12 cellular contexts compared by ENCODE assay signal in genomic region chr14:105860615-105861580, GRCh38.
DNase-seq lines count a peak whose midpoint lies in the region; ATAC-seq, FAIRE-seq and TF ChIP-seq lines count a peak whose summit lies in the region.
"Had no signal": no experiment of that assay in that cellular context is flagged by ENCODE, and none has a peak within 500 bp of the region (broad histone marks: within the 10 kb centered on the region; RNA-seq: fewer than 3 reads in every experiment).

No MANE protein-coding gene starts in this region.

- TF ChIP-seq POLR2A in GM12892 (IDR thresholded peaks at IDR 0.05; ENCODE audit: low read depth, low read length) (peak; percentile 77), Peyer's patch (IDR thresholded peaks at IDR 0.05) (no peak)

- no peaks in the 10 kb centered on the region for H3K9me3 ChIP-seq in Peyer's patch
- H3K9me3 ChIP-seq: adrenal gland, prostate gland had no signal

- H2BK5ac ChIP-seq in mesendoderm (ENCODE audit: low read length): no peak overlapping the region

- H3K79me2 ChIP-seq in mesendoderm (ENCODE audit: control insufficient read depth, insufficient read depth, low read length): no peaks in the 10 kb centered on the region

- H3K4me1 ChIP-seq in Peyer's patch (no peaks in the 10 kb centered on the region), mesendoderm (ENCODE audit: control insufficient read depth, low read depth, low read length) (no peaks in the 10 kb centered on the region)
- H3K4me1 ChIP-seq: adrenal gland, prostate gland had no signal

- H3K4me3 Mint-ChIP-seq in stimulated activated effector memory CD8-positive, alpha-beta T cell treated with anti-CD3 and anti-CD28 coated beads, Interleukin-12 subunit alpha, Interleukin-12 subunit beta, amount 100 ng/mL, for 72 hours: peak overlapping the region; percentile 54

- peak overlapping the region; percentile 43 for H3K27ac Mint-ChIP-seq in stimulated activated effector memory CD8-positive, alpha-beta T cell treated with anti-CD3 and anti-CD28 coated beads, Interleukin-12 subunit alpha, Interleukin-12 subunit beta, amount 100 ng/mL, for 72 hours

- peak; percentile 64 for FAIRE-seq in GM12892 (lab: Jason Lieb, UNC)

- peaks cover 33% of the 10 kb centered on the region for H3K36me3 Mint-ChIP-seq in stimulated activated effector memory CD8-positive, alpha-beta T cell treated with anti-CD3 and anti-CD28 coated beads, Interleukin-12 subunit alpha, Interleukin-12 subunit beta, amount 100 ng/mL, for 72 hours
- H3K36me3 Mint-ChIP-seq: immature natural killer cell had no signal

- no peak overlapping the region for H3K56ac ChIP-seq in mesendoderm (ENCODE audit: low read length)

- no peak overlapping the region for H3K18ac ChIP-seq in mesendoderm (ENCODE audit: low read length)

- H3K9me3 Mint-ChIP-seq in stimulated activated effector memory CD8-positive, alpha-beta T cell treated with anti-CD3 and anti-CD28 coated beads, Interleukin-12 subunit alpha, Interleukin-12 subunit beta, amount 100 ng/mL, for 72 hours: no peaks in the 10 kb centered on the region

- H3K27ac ChIP-seq in Peyer's patch: peak overlapping the region in 2 of 4 donors; percentile 77 to 88
- H3K27ac ChIP-seq in coronary artery: no peak overlapping the region
- H3K27ac ChIP-seq in mesendoderm (ENCODE audit: low read depth, low read length): no peak overlapping the region
- H3K27ac ChIP-seq: adrenal gland, prostate gland had no signal

- peaks cover 20% of the 10 kb centered on the region for H3K4me1 Mint-ChIP-seq in stimulated activated effector memory CD8-positive, alpha-beta T cell treated with anti-CD3 and anti-CD28 coated beads, Interleukin-12 subunit alpha, Interleukin-12 subunit beta, amount 100 ng/mL, for 72 hours

- H4K5ac ChIP-seq in mesendoderm (ENCODE audit: low read length): no peak overlapping the region

- no peak overlapping the region for H2AK5ac ChIP-seq in mesendoderm (ENCODE audit: low read length)

- no peak overlapping the region for H3K4ac ChIP-seq in mesendoderm (ENCODE audit: low read depth, low read length)

- no peak overlapping the region for H3K4me2 ChIP-seq in mesendoderm (ENCODE audit: low read length)

- H2BK120ac ChIP-seq in mesendoderm (ENCODE audit: low read depth, low read length): no peak overlapping the region

- H3K9ac ChIP-seq in mesendoderm (ENCODE audit: low read length): no peak overlapping the region

- no CpG with 5 or more reads among the region's 22 CpGs for WGBS in mesendoderm (ENCODE audit: extremely low coverage, insufficient coverage, low lambda C conversion rate)

- H3K36me3 ChIP-seq in Peyer's patch: no peaks in the 10 kb centered on the region
- no peaks in the 10 kb centered on the region for H3K36me3 ChIP-seq in mesendoderm (ENCODE audit: control insufficient read depth, insufficient read depth, low read length)
- H3K36me3 ChIP-seq: adrenal gland, prostate gland had no signal

- H2BK15ac ChIP-seq in mesendoderm (replicated peaks; ENCODE audit: low read depth): no peak overlapping the region

- TF ChIP-seq CTCF in Peyer's patch (IDR thresholded peaks at IDR 0.05): no peak
- no peak for TF ChIP-seq CTCF in coronary artery (IDR thresholded peaks at IDR 0.05)

- no peak overlapping the region for H3K23ac ChIP-seq in mesendoderm (ENCODE audit: low read length)

- DNase-seq in GM12892 (ENCODE audit: insufficient read length) (no peak), Peyer's patch (peak; percentile 16 to 45 (median 26)), coronary artery (ENCODE audit: low spot score) (peak; percentile 47), mesendoderm (no peak), NCI-H1436 (lab: John Stamatoyannopoulos, UW) (no peak)
- DNase-seq in stimulated activated effector memory CD8-positive, alpha-beta T cell treated with anti-CD3 and anti-CD28 coated beads, Interleukin-12 subunit alpha, Interleukin-12 subunit beta, amount 100 ng/mL, for 72 hours (ENCODE audit: low spot score in 2 of 2): no peak
- DNase-seq: NCI-H510A had no signal

- ATAC-seq in stimulated activated effector memory CD8-positive, alpha-beta T cell treated with anti-CD3 and anti-CD28 coated beads, Interleukin-12 subunit alpha, Interleukin-12 subunit beta, amount 100 ng/mL, for 72 hours: no peak
- ATAC-seq in HG03571 (IDR thresholded peaks at IDR 0.05; ENCODE audit: unreplicated experiment) (no peak), GM18873 (IDR thresholded peaks at IDR 0.05; ENCODE audit: low FRiP score, unreplicated experiment) (no peak)

- H3K27me3 ChIP-seq in Peyer's patch (no peaks in the 10 kb centered on the region), mesendoderm (ENCODE audit: insufficient read depth, low read length, poor library complexity) (no peaks in the 10 kb centered on the region)

- H3K79me1 ChIP-seq in mesendoderm (ENCODE audit: low read length): no peaks in the 10 kb centered on the region

- H3K4me3 ChIP-seq in Peyer's patch: peak overlapping the region in 3 of 4 donors; percentile 3 to 57 (median 47)
- H3K4me3 ChIP-seq in coronary artery: no peak overlapping the region
- no peak overlapping the region for H3K4me3 ChIP-seq in mesendoderm (ENCODE audit: low read length)
- H3K4me3 ChIP-seq: adrenal gland, prostate gland had no signal

- H4K8ac ChIP-seq in mesendoderm (ENCODE audit: low read depth, low read length): no peak overlapping the region

Comparison
In these comparisons a context has a peak if more than half of its experiments do, and no peak if none do; other contexts are left out.
1. DNase-seq: peak in Peyer's patch (3 of 3) and coronary artery (single experiment); none in GM12892 (single experiment), stimulated activated effector memory CD8-positive, alpha-beta T cell treated with anti-CD3 and anti-CD28 coated beads, Interleukin-12 subunit alpha, Interleukin-12 subunit beta, amount 100 ng/mL, for 72 hours (0 of 2), mesendoderm (single experiment) and NCI-H1436 (single experiment).
2. H3K4me3 ChIP-seq: peak in Peyer's patch (3 of 4); none in coronary artery (single experiment) and mesendoderm (single experiment).